ENCODE assay signal across 8 cellular contexts in the genomic region with DNA sequence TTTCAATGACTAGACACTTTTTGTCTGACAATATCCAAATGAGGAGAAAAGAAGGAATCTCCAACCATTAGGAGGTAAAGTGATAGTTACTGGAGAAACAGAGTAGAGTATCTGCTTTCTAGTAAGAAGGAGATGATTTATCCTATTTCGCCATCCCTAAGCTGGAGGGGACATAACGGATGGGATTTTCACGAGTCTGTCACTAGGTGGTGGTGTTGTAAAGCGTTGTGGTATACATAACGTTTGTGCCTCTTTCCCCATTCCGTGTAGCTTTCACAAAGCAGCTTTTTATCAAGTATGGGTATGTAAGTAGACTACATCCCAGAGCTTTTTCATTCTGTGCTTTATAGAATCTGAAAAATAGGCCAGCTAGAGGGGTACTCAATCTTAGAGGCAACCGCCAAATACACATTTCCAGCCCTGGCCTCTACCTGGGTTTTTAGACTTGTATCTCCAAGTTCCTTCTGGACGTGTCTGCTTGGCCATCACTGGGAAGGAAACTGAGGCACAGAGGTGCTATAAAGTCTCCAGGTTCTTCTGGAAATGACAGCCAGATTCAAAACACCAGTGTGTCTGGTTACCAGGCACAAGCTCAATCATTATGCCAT. TPM values are rescaled to one million over a fixed set of nuclear protein-coding genes. Genes with fewer than 3 reads are reported as not detected.
A peak's percentile ranks its signal among the peaks of the same experiment; 100 is the strongest.
DNase-seq lines count a peak whose midpoint lies in the region; ATAC-seq, FAIRE-seq and TF ChIP-seq lines count a peak whose summit lies in the region.

No MANE protein-coding gene starts in this region.

- H3K27me3 ChIP-seq in WERI-Rb-1 (ENCODE audit: insufficient read depth, low read depth, severe bottlenecking) = peaks cover 3% of the 10 kb centered on the region
- H3K27me3 ChIP-seq in H1 (replicated peaks in 1 of 4; ENCODE audit: control insufficient read depth in 3 of 4, extremely low read depth in 1 of 4, insufficient read depth in 3 of 4, low read length in 3 of 4) = no peaks in the 10 kb centered on the region
- H3K27me3 ChIP-seq in mesenchymal stem cell (ENCODE audit: control insufficient read depth in 1 of 2, insufficient read depth in 1 of 2, low read length in 2 of 2) = peaks cover 15 to 39% of the 10 kb centered on the region in 2 experiments

- H3K18ac ChIP-seq in H1 (ENCODE audit: extremely low read depth, low read length) = no peak overlapping the region
- H3K18ac ChIP-seq in mesenchymal stem cell (ENCODE audit: low read depth in 1 of 2, low read length in 2 of 2) = no peak overlapping the region

- H3K4me3 ChIP-seq in WERI-Rb-1 (ENCODE audit: low read depth, low read length) = no peak overlapping the region
- H3K4me3 ChIP-seq in H1 (ENCODE audit: extremely low read depth in 1 of 4, insufficient read depth in 2 of 4, low read depth in 3 of 4, low read length in 4 of 4) = no peak overlapping the region
- H3K4me3 ChIP-seq in mesenchymal stem cell (ENCODE audit: insufficient read depth in 1 of 2, low read depth in 1 of 2, low read length in 2 of 2) = no peak overlapping the region

- H3K14ac ChIP-seq in H1 (ENCODE audit: insufficient read length) = no peak overlapping the region
- H3K14ac ChIP-seq in mesenchymal stem cell (ENCODE audit: low read length in 2 of 2) = no peak overlapping the region

- no peak overlapping the region for H2BK15ac ChIP-seq in H1 (ENCODE audit: low read length)
- H2BK15ac ChIP-seq in mesenchymal stem cell (ENCODE audit: low read depth, poor library complexity, severe bottlenecking) = no peak overlapping the region

- TF ChIP-seq CTCF in WERI-Rb-1 (IDR thresholded peaks at IDR 0.05; ENCODE audit: low read depth, low read length) (peak; percentile 82), H1 (IDR thresholded peaks at IDR 0.05; ENCODE audit: control extremely low read depth in 1 of 3, insufficient read depth in 1 of 3, low read depth in 1 of 3, low read length in 3 of 3) (peak; percentile 17 to 82 (median 80))

- H3K4ac ChIP-seq in H1 (replicated peaks; ENCODE audit: insufficient read length, low read depth, low read length) (no peak overlapping the region), mesenchymal stem cell (ENCODE audit: low read depth in 1 of 2, low read length in 2 of 2) (no peak overlapping the region)

- no peak overlapping the region for H2AFZ ChIP-seq in H1 (ENCODE audit: low read length)
- H2AFZ ChIP-seq in mesenchymal stem cell (ENCODE audit: low read depth, low read length) = no peak overlapping the region

- H3K79me2 ChIP-seq in H1 (ENCODE audit: control insufficient read depth in 1 of 2, insufficient read depth in 2 of 2, low read length in 2 of 2) = no peaks in the 10 kb centered on the region

- no peak overlapping the region for H2BK12ac ChIP-seq in H1 (ENCODE audit: low read depth, low read length)
- no peak overlapping the region for H2BK12ac ChIP-seq in mesenchymal stem cell (ENCODE audit: low read length in 2 of 2)

- H4K5ac ChIP-seq in H1 (ENCODE audit: insufficient read length, low read depth, low read length) = no peak overlapping the region

- 0 out of 7 replicates have a peak, but pooled peaks cover 0 to 3% (median 0%) of the 10 kb centered on the region in 4 experiments for H3K4me1 ChIP-seq in H1 (replicated peaks in 1 of 4; ENCODE audit: control insufficient read depth in 3 of 4, insufficient read depth in 4 of 4, low read length in 3 of 4)
- no peaks in the 10 kb centered on the region for H3K4me1 ChIP-seq in mesenchymal stem cell (ENCODE audit: control insufficient read depth, insufficient read depth, low read depth, low read length)

- peak; percentile 99 for FAIRE-seq in H1 (lab: Jason Lieb, UNC)

- H3K79me1 ChIP-seq in H1 (ENCODE audit: low read depth, low read length) = no peaks in the 10 kb centered on the region
- no peaks in the 10 kb centered on the region for H3K79me1 ChIP-seq in mesenchymal stem cell (replicated peaks; ENCODE audit: low read length, poor library complexity, severe bottlenecking)

- 20% methylated on average over 8 of the region's 8 CpGs; no CpG with 5 or more reads in 1 of the 2 experiments for WGBS in H1 (ENCODE audit: extremely low coverage in 1 of 2, insufficient coverage in 1 of 2, insufficient read length in 1 of 2, insufficient replicate concordance in 2 of 2, low coverage in 1 of 2, low lambda C conversion rate in 2 of 2, missing lambda C conversion rate in 1 of 2), 2 experiments
- WGBS in mesenchymal stem cell = 21% methylated on average over 6 of the region's 8 CpGs

- H3K9me3 ChIP-seq in WERI-Rb-1 (ENCODE audit: severe bottlenecking) = no peaks in the 10 kb centered on the region
- H3K9me3 ChIP-seq in H1 (ENCODE audit: insufficient read depth in 2 of 2, low read depth in 1 of 2, low read length in 1 of 2) = no peaks in the 10 kb centered on the region
- H3K9me3 ChIP-seq in mesenchymal stem cell (ENCODE audit: control insufficient read depth, low read length) = no peaks in the 10 kb centered on the region

- no peaks in the 10 kb centered on the region for H4K20me1 ChIP-seq in H1 (replicated peaks in 1 of 2; ENCODE audit: control insufficient read depth in 1 of 2, insufficient read depth in 2 of 2, low read length in 2 of 2)

- no peaks in the 10 kb centered on the region for H3K23me2 ChIP-seq in H1 (ENCODE audit: low read depth, low read length)

- H3K27ac ChIP-seq in WERI-Rb-1 (no peak overlapping the region), H1 (ENCODE audit: low read depth, low read length) (no peak overlapping the region), mesenchymal stem cell (ENCODE audit: low read length, poor library complexity, severe bottlenecking) (no peak overlapping the region)

- no peak for TF ChIP-seq POLR2A in H1 (IDR thresholded peaks at IDR 0.05; ENCODE audit: control extremely low read depth in 1 of 2, low read depth in 2 of 2, low read length in 2 of 2)

- peak; percentile 50 for ATAC-seq in HG03095 (IDR thresholded peaks at IDR 0.05; ENCODE audit: unreplicated experiment)
- no peak for ATAC-seq in GM21381 (IDR thresholded peaks at IDR 0.05; ENCODE audit: unreplicated experiment)

- no peak overlapping the region for H3K56ac ChIP-seq in H1 (replicated peaks; ENCODE audit: insufficient read length, low read depth, low read length)

- CTCF ChIA-PET in H1 (lab: Charles Lee; ENCODE audit: partially characterized antibody) = interaction anchor here (0.7 to 5.4 kb wide), 79 partner anchors 8 to 565 kb away, joined by 3 to 72 read pairs (median 5); a partner anchor contains a TSS

- peak; percentile 95 to 96 for TF ChIP-seq RAD21 in H1 (IDR thresholded peaks at IDR 0.05 in 1 of 2, conservative IDR thresholded peaks at IDR 0.05 in 1 of 2; ENCODE audit: low read depth in 2 of 2, low read length in 2 of 2)

- H3K36me3 ChIP-seq in WERI-Rb-1 (no peaks in the 10 kb centered on the region), H1 (ENCODE audit: control insufficient read depth in 2 of 4, insufficient read depth in 4 of 4, low read length in 3 of 4) (no peaks in the 10 kb centered on the region), mesenchymal stem cell (ENCODE audit: control insufficient read depth in 1 of 2, insufficient read depth in 2 of 2, low read depth in 1 of 2, low read length in 2 of 2) (no peaks in the 10 kb centered on the region)

- H3K9ac ChIP-seq in H1 (replicated peaks in 1 of 4; ENCODE audit: extremely low read depth in 1 of 4, low read depth in 3 of 4, low read length in 3 of 4) = no peak overlapping the region
- no peak overlapping the region for H3K9ac ChIP-seq in mesenchymal stem cell (ENCODE audit: low read length)

- H2BK20ac ChIP-seq in H1 (ENCODE audit: low read length) = no peak overlapping the region

- H3K4me2 ChIP-seq in H1 (ENCODE audit: insufficient read depth in 1 of 2, low read depth in 2 of 2, low read length in 2 of 2) = no peak overlapping the region
- no peak overlapping the region for H3K4me2 ChIP-seq in mesenchymal stem cell (ENCODE audit: low read length, poor library complexity, severe bottlenecking)

- POLR2A ChIA-PET in H1 (lab: Charles Lee; ENCODE audit: partially characterized antibody) = interaction anchor here (0.9 kb wide), 2 partner anchors 20 to 76 kb away, joined by 3 read pairs; no protein-coding TSS in a partner anchor

- peak; percentile 90 for DNase-seq in GM03348 (ENCODE audit: low spot score)
- peak; percentile 66 for DNase-seq in NCI-H2227 treated with DMSO at 0.1 percent for 48 hours (lab: John Stamatoyannopoulos, UW)
- DNase-seq in WERI-Rb-1 = peak; percentile 64
- no peak for DNase-seq in H1 (ENCODE audit: low read depth in 1 of 2, low spot score in 2 of 2)
- peak; percentile 76 for DNase-seq in mesenchymal stem cell
- DNase-seq in superior temporal gyrus (ENCODE audit: extremely low spot score) = peak; percentile 90

- H2BK5ac ChIP-seq in H1 (ENCODE audit: low read depth, low read length) = no peak overlapping the region
- H2BK5ac ChIP-seq in mesenchymal stem cell (ENCODE audit: low read depth, low read length, poor library complexity, severe bottlenecking) = no peak overlapping the region

- no peak for TF ChIP-seq EP300 in H1 (IDR thresholded peaks at IDR 0.05; ENCODE audit: borderline replicate concordance in 1 of 2, low read depth in 2 of 2, low read length in 2 of 2)

- no peak overlapping the region for H4K8ac ChIP-seq in H1 (ENCODE audit: extremely low read depth, insufficient read depth, low read length)
- H4K8ac ChIP-seq in mesenchymal stem cell (ENCODE audit: low read length) = no peak overlapping the region

- H4K91ac ChIP-seq in H1 (replicated peaks; ENCODE audit: insufficient read length, low read length) = no peak overlapping the region
- no peak overlapping the region for H4K91ac ChIP-seq in mesenchymal stem cell (ENCODE audit: low read length)

- H2BK120ac ChIP-seq in H1 (replicated peaks; ENCODE audit: low read depth, low read length) (no peak overlapping the region), mesenchymal stem cell (ENCODE audit: low read depth, low read length) (no peak overlapping the region)

- H3K23ac ChIP-seq in H1 (ENCODE audit: insufficient read length) (no peak overlapping the region), mesenchymal stem cell (ENCODE audit: low read length in 2 of 2) (no peak overlapping the region)

- H2AK5ac ChIP-seq in H1 (ENCODE audit: low read depth, low read length) = no peak overlapping the region
- no peak overlapping the region for H2AK5ac ChIP-seq in mesenchymal stem cell (ENCODE audit: low read length, severe bottlenecking)

TF ChIP-seq in H1, 55 proteins besides CTCF, POLR2A, EP300 and RAD21 (continues in another document):
- peak; percentile 81 for TF ChIP-seq CEBPB (IDR thresholded peaks at IDR 0.05; ENCODE audit: low read depth, low read length)
- TF ChIP-seq RBBP5 (IDR thresholded peaks at IDR 0.05; ENCODE audit: borderline replicate concordance, low read depth, low read length) = no peak

RNA-seq across cellular contexts. Expression of a gene that starts 33.3 kb away (rescaled TPM):
- total RNA-seq in H1 (2021; fragmentation: NEBNext Ultra II Directional; extraction: Animal tissue kit (Norgen Biotek cat#: 25700)) = 2.0 and 3.1 TPM in 2 replicates
- polyA plus RNA-seq in H1 (2011; rRNA removed) = 2.0 TPM in 2 replicates
- 2.7 TPM for polyA plus RNA-seq in H1 (2011; cell fraction: cytosol; rRNA removed)
- 1.2 TPM for polyA plus RNA-seq in H1 (2011; cell fraction: nucleus; rRNA removed)
- polyA plus RNA-seq in H1 (2012, experiment 1 of 2) = 2.1 to 3.4 TPM (median 2.2 TPM) in 4 replicates
- polyA plus RNA-seq in H1 (2012, experiment 2 of 2) = 1.00 TPM
- 2.0 TPM for polyA plus RNA-seq in H1 (2013, experiment 1 of 2)
- polyA plus RNA-seq in H1 (2013, experiment 2 of 2) = 2.2 TPM
- polyA minus RNA-seq in H1 (2011; rRNA and poly(A)+ RNA removed) = 1.0 and 3.1 TPM in 2 replicates
- polyA minus RNA-seq in H1 (2011; cell fraction: cytosol; rRNA and poly(A)+ RNA removed) = 1.3 TPM
- 1.6 TPM for polyA minus RNA-seq in H1 (2011; cell fraction: nucleus; rRNA and poly(A)+ RNA removed)
- polyA plus RNA-seq in mesenchymal stem cell (2013, experiment 1 of 2) = not detected
- polyA plus RNA-seq in mesenchymal stem cell (2013, experiment 2 of 2) = not detected

Comparison
In these comparisons a context has a peak if more than half of its experiments do, and no peak if none do; other contexts are left out.
1. DNase-seq: peak in GM03348 (single experiment), NCI-H2227 treated with DMSO at 0.1 percent for 48 hours (single experiment), WERI-Rb-1 (single experiment), mesenchymal stem cell (single experiment) and superior temporal gyrus (single experiment); none in H1 (0 of 2).